Comparison of ENCODE assay signal across 9 cellular contexts in genomic region chr4:74675673-74676279, GRCh38.
DNase-seq lines count a peak whose midpoint lies in the region; ATAC-seq, FAIRE-seq and TF ChIP-seq lines count a peak whose summit lies in the region.
"Had no signal": no experiment of that assay in that cellular context is flagged by ENCODE, and none has a peak within 500 bp of the region (broad histone marks: within the 10 kb centered on the region; RNA-seq: fewer than 3 reads in every experiment).

No MANE protein-coding gene starts in this region.

- no peak overlapping the region for H3K9ac ChIP-seq in kidney (ENCODE audit: low read length in 2 of 2)

- 4 to 7% methylated on average over 5 of the region's 5 CpGs for WGBS in body of pancreas, 2 donors

- H3K9me3 ChIP-seq in body of pancreas (no peaks in the 10 kb centered on the region), kidney (ENCODE audit: control insufficient read depth in 1 of 2, low read length in 2 of 2) (no peaks in the 10 kb centered on the region)
- H3K9me3 ChIP-seq: neutrophil had no signal

- ATAC-seq in HG02870 (IDR thresholded peaks at IDR 0.05; ENCODE audit: unreplicated experiment), result peak; percentile 88
- peak; percentile 74 for ATAC-seq in body of pancreas
- no peak for ATAC-seq in HG03039 (IDR thresholded peaks at IDR 0.05; ENCODE audit: unreplicated experiment)
- no peak for ATAC-seq in GM19324 (IDR thresholded peaks at IDR 0.05; ENCODE audit: low FRiP score, unreplicated experiment)

- intact Hi-C loops in body of pancreas (cut with DNase I) (loop anchor here (5.0 kb wide), 1 partner anchor 353 kb away; no protein-coding TSS in a partner anchor), kidney (cut with DNase I) (loop anchor here (10.0 kb wide), 1 partner anchor 311 kb away; the partner anchor contains the start of gene EREG)

- H3K4me3 ChIP-seq in AG10803 (ENCODE audit: low read length) (no peak overlapping the region), GM12875 (ENCODE audit: low read depth, low read length) (no peak overlapping the region), body of pancreas (no peak overlapping the region), kidney (ENCODE audit: low read length in 2 of 2) (no peak overlapping the region)

- TF ChIP-seq CTCF in AG10803 (conservative IDR thresholded peaks at IDR 0.05; ENCODE audit: low read length) (peak; percentile 96), GM12875 (IDR thresholded peaks at IDR 0.05; ENCODE audit: borderline replicate concordance, insufficient read depth, low read depth, low read length) (peak; percentile 61; the same call in 1 of the 2 replicates), body of pancreas (IDR thresholded peaks at IDR 0.05) (peak; percentile 42 to 83 (median 75)), kidney (IDR thresholded peaks at IDR 0.05; ENCODE audit: borderline replicate concordance, extremely low read depth, insufficient read depth) (peak; percentile 71)

- no peak overlapping the region for H3K27ac ChIP-seq in body of pancreas
- no peak overlapping the region for H3K27ac ChIP-seq in kidney (ENCODE audit: low read depth in 2 of 2, low read length in 2 of 2)
- H3K27ac ChIP-seq: neutrophil had no signal

- H3K36me3 ChIP-seq in body of pancreas (replicated peaks in 1 of 2; ENCODE audit: insufficient read depth in 1 of 2, low read depth in 2 of 2), result no peaks in the 10 kb centered on the region
- no peaks in the 10 kb centered on the region for H3K36me3 ChIP-seq in kidney (ENCODE audit: control insufficient read depth in 1 of 2, insufficient read depth in 2 of 2, low read length in 2 of 2)
- H3K36me3 ChIP-seq: neutrophil had no signal

- FAIRE-seq in kidney (lab: Jason Lieb, UNC), result peak; percentile 82

- H3K27me3 ChIP-seq in body of pancreas, result no peaks in the 10 kb centered on the region
- H3K27me3 ChIP-seq: neutrophil had no signal

- H3K4me1 ChIP-seq in body of pancreas (no peaks in the 10 kb centered on the region), kidney (ENCODE audit: control insufficient read depth in 1 of 2, insufficient read depth in 1 of 2, low read depth in 1 of 2, low read length in 2 of 2) (no peaks in the 10 kb centered on the region)

- peak; percentile 66 for DNase-seq in AG10803 (ENCODE audit: low read depth)
- peak; percentile 11 for DNase-seq in NCI-H510A (lab: John Stamatoyannopoulos, UW)
- peak; percentile 32 to 71 (median 40) for DNase-seq in body of pancreas
- no peak for DNase-seq in kidney

- TF ChIP-seq POLR2A in body of pancreas (IDR thresholded peaks at IDR 0.05), result no peak

Comparison
In these comparisons a context has a peak if more than half of its experiments do, and no peak if none do; other contexts are left out.
1. ATAC-seq: peak in HG02870 (single experiment) and body of pancreas (single experiment); none in HG03039 (single experiment) and GM19324 (single experiment).
2. Peak in every context shown above with its lines, with median percentiles within 50 percentile points of each other: CTCF ChIP-seq.